11 cellular contexts compared by ENCODE assay signal in the genomic region with DNA sequence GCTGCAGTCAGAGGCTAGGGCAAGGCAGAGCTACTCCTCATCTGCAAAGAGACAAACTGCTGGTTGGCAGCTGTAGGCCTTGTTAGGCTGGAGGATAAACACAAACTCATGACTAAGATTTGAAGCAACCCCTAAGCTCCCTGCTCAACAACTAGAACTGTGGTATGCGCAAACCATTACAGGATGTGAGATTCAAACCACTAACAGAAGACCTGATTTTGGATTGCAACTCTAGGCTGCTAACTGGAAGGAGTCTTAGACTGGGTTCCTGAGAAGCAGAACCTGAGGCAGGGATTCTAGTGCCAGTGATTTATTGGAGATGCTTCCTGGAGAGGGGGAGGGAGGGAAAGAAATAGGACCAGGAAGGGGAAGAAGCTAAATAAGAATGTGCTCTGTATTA. TPM values are rescaled to one million over a fixed set of nuclear protein-coding genes. Genes with fewer than 3 reads are reported as not detected.
DNase-seq lines count a peak whose midpoint lies in the region; ATAC-seq and TF ChIP-seq lines count a peak whose summit lies in the region.
"Had no signal": no experiment of that assay in that cellular context is flagged by ENCODE, and none has a peak within 500 bp of the region (broad histone marks: within the 10 kb centered on the region; RNA-seq: fewer than 3 reads in every experiment).

No MANE protein-coding gene starts in this region.

- no peak overlapping the region for H3K4me3 Mint-ChIP-seq in activated T-helper 2 cell treated with anti-CD3 and anti-CD28 coated beads, Interferon-gamma antibody, Interleukin-2, Interleukin-4, amounts not matched to agents 10 μg/mL and 5 μg/mL and 100 μg/mL, durations not matched to agents 14 hours and 24 hours and 36 hours (ENCODE audit: low read depth)

- no peaks in the 10 kb centered on the region for H3K27me3 ChIP-seq in aorta (ENCODE audit: control insufficient read depth in 1 of 2, insufficient read depth in 2 of 2, low read length in 1 of 2)
- H3K27me3 ChIP-seq: tibial nerve had no signal

- no peaks in the 10 kb centered on the region for H3K9me3 Mint-ChIP-seq in activated T-helper 2 cell treated with anti-CD3 and anti-CD28 coated beads, Interferon-gamma antibody, Interleukin-2, Interleukin-4, amounts not matched to agents 10 μg/mL and 5 μg/mL and 100 μg/mL, durations not matched to agents 14 hours and 24 hours and 36 hours

- H3K9me3 ChIP-seq in aorta (ENCODE audit: control insufficient read depth, low read length): no peaks in the 10 kb centered on the region
- H3K9me3 ChIP-seq: tibial nerve had no signal

- no peak for TF ChIP-seq CTCF in AG10803 (conservative IDR thresholded peaks at IDR 0.05; ENCODE audit: low read length)

- 92% methylated on average over 1 of the region's 1 CpG for WGBS in aorta, 2 donors

- peak; percentile 9 for DNase-seq in AG10803 (ENCODE audit: low read depth)
- DNase-seq in activated T-helper 2 cell treated with anti-CD3 and anti-CD28 coated beads, Interferon-gamma antibody, Interleukin-2, Interleukin-4, amounts not matched to agents 10 μg/mL and 5 μg/mL and 100 μg/mL, durations not matched to agents 14 hours and 24 hours and 36 hours (ENCODE audit: low spot score): peak; percentile 44
- DNase-seq in aorta: no peak
- no peak for DNase-seq in SKM-1 treated with dmso at 0.1 percent for 144 hours (lab: John Stamatoyannopoulos, UW; ENCODE audit: unreplicated experiment)
- no peak for DNase-seq in left cardiac atrium
- no peak for DNase-seq in NCI-H345 treated with DMSO at 0.1 percent for 48 hours (lab: John Stamatoyannopoulos, UW; ENCODE audit: unreplicated experiment)

- H3K36me3 ChIP-seq in aorta (ENCODE audit: control insufficient read depth in 1 of 2, insufficient read depth in 2 of 2, low read length in 1 of 2): no peaks in the 10 kb centered on the region
- H3K36me3 ChIP-seq: tibial nerve had no signal

- H3K4me1 Mint-ChIP-seq in activated T-helper 2 cell treated with anti-CD3 and anti-CD28 coated beads, Interferon-gamma antibody, Interleukin-2, Interleukin-4, amounts not matched to agents 10 μg/mL and 5 μg/mL and 100 μg/mL, durations not matched to agents 14 hours and 24 hours and 36 hours (ENCODE audit: low read depth): peaks cover 51% of the 10 kb centered on the region

- no peak overlapping the region for H3K4me3 ChIP-seq in AG10803 (ENCODE audit: low read length)
- H3K4me3 ChIP-seq in aorta (ENCODE audit: low read length in 2 of 2): no peak overlapping the region
- H3K4me3 ChIP-seq: tibial nerve had no signal

- H3K27me3 Mint-ChIP-seq in activated T-helper 2 cell treated with anti-CD3 and anti-CD28 coated beads, Interferon-gamma antibody, Interleukin-2, Interleukin-4, amounts not matched to agents 10 μg/mL and 5 μg/mL and 100 μg/mL, durations not matched to agents 14 hours and 24 hours and 36 hours (ENCODE audit: low read depth): no peaks in the 10 kb centered on the region

- H3K27ac Mint-ChIP-seq in activated T-helper 2 cell treated with anti-CD3 and anti-CD28 coated beads, Interferon-gamma antibody, Interleukin-2, Interleukin-4, amounts not matched to agents 10 μg/mL and 5 μg/mL and 100 μg/mL, durations not matched to agents 14 hours and 24 hours and 36 hours: peak overlapping the region; percentile 28

- no peak overlapping the region for H3K27ac ChIP-seq in aorta (ENCODE audit: low read depth in 1 of 2, low read length in 2 of 2)
- H3K27ac ChIP-seq: RWPE1, tibial nerve had no signal

- H3K4me1 ChIP-seq in aorta (ENCODE audit: control insufficient read depth in 1 of 2, insufficient read depth in 2 of 2, low read length in 2 of 2): no peaks in the 10 kb centered on the region
- H3K4me1 ChIP-seq: tibial nerve had no signal

- peaks cover 70% of the 10 kb centered on the region for H3K36me3 Mint-ChIP-seq in activated T-helper 2 cell treated with anti-CD3 and anti-CD28 coated beads, Interferon-gamma antibody, Interleukin-2, Interleukin-4, amounts not matched to agents 10 μg/mL and 5 μg/mL and 100 μg/mL, durations not matched to agents 14 hours and 24 hours and 36 hours (ENCODE audit: low read depth)

- intact Hi-C loops in activated T-helper 2 cell treated with anti-CD3 and anti-CD28 coated beads, Interferon-gamma antibody, Interleukin-2, Interleukin-4, amounts not matched to agents 10 μg/mL and 5 μg/mL and 100 μg/mL, durations not matched to agents 14 hours and 24 hours and 36 hours (cut with micrococcal nuclease): loop anchor here (1.0 kb wide), 2 partner anchors 13 to 18 kb away; no protein-coding TSS in a partner anchor
- intact Hi-C loops in aorta (cut with DNase I): no loop called here
- intact Hi-C loops in left cardiac atrium (cut with DNase I): no loop called here

- ATAC-seq in GM18907 (IDR thresholded peaks at IDR 0.05; ENCODE audit: unreplicated experiment): peak; percentile 91
- ATAC-seq in HG03045 (IDR thresholded peaks at IDR 0.05; ENCODE audit: unreplicated experiment): peak; percentile 50
- ATAC-seq in aorta (ENCODE audit: low FRiP score): no peak
- no peak for ATAC-seq in left cardiac atrium

RNA-seq across cellular contexts. Expression of a gene that starts 22.5 kb away (rescaled TPM):
- total RNA-seq in activated T-helper 2 cell treated with anti-CD3 and anti-CD28 coated beads, Interferon-gamma antibody, Interleukin-2, Interleukin-4, amounts not matched to agents 10 μg/mL and 5 μg/mL and 100 μg/mL, durations not matched to agents 14 hours and 24 hours and 36 hours: 237 and 241 TPM in 2 replicates
- under 1 TPM; 0.42 to 0.54 TPM for total RNA-seq in aorta
- polyA plus RNA-seq in aorta: not detected
- total RNA-seq in left cardiac atrium: under 1 TPM; 0.16 to 0.24 TPM
- total RNA-seq: skeletal muscle tissue had no signal

Comparison
In these comparisons a context has a peak if more than half of its experiments do, and no peak if none do; other contexts are left out.
1. DNase-seq: peak in AG10803 (single experiment) and activated T-helper 2 cell treated with anti-CD3 and anti-CD28 coated beads, Interferon-gamma antibody, Interleukin-2, Interleukin-4, amounts not matched to agents 10 μg/mL and 5 μg/mL and 100 μg/mL, durations not matched to agents 14 hours and 24 hours and 36 hours (single experiment); none in aorta (0 of 2), SKM-1 treated with dmso at 0.1 percent for 144 hours (single experiment), left cardiac atrium (single experiment) and NCI-H345 treated with DMSO at 0.1 percent for 48 hours (single experiment).
2. ATAC-seq: peak in GM18907 (single experiment) and HG03045 (single experiment); none in aorta (single experiment) and left cardiac atrium (0 of 2).
3. RNA of a gene that starts 22.5 kb away (total RNA-seq): 237 to 241 TPM in activated T-helper 2 cell treated with anti-CD3 and anti-CD28 coated beads, Interferon-gamma antibody, Interleukin-2, Interleukin-4, amounts not matched to agents 10 μg/mL and 5 μg/mL and 100 μg/mL, durations not matched to agents 14 hours and 24 hours and 36 hours; 0.42 to 0.54 TPM in aorta and 0.16 to 0.24 TPM in left cardiac atrium; every median in the first group is over 100 times any median in the second.